Comparison of ENCODE assay signal across 22 cellular contexts in genomic region chr4:177489847-177490246, GRCh38. TPM values are rescaled to one million over a fixed set of nuclear protein-coding genes. Genes with fewer than 3 reads are reported as not detected.
DNase-seq lines count a peak whose midpoint lies in the region; ATAC-seq, FAIRE-seq and TF ChIP-seq lines count a peak whose summit lies in the region.
"Had no signal": no experiment of that assay in that cellular context is flagged by ENCODE, and none has a peak within 500 bp of the region (broad histone marks: within the 10 kb centered on the region; RNA-seq: fewer than 3 reads in every experiment).

No MANE protein-coding gene starts in this region.

- RAD21 ChIA-PET in GM12878 (lab: Charles Lee; ENCODE audit: unreplicated experiment) = no interaction called here

- H2BK5ac ChIP-seq in mesenchymal stem cell (ENCODE audit: low read depth, low read length, poor library complexity, severe bottlenecking) = no peak overlapping the region

- no peak overlapping the region for H4K8ac ChIP-seq in mesenchymal stem cell (ENCODE audit: low read length)

- no peak for TF ChIP-seq CTCF in GM12878 (IDR thresholded peaks at IDR 0.05 in 2 of 3, conservative IDR thresholded peaks at IDR 0.05 in 1 of 3; ENCODE audit: control insufficient read depth in 2 of 3, extremely low read depth in 1 of 3, insufficient read depth in 1 of 3, low read depth in 3 of 3, low read length in 3 of 3)

- no peak for TF ChIP-seq POLR2A in GM12878 (IDR thresholded peaks at IDR 0.05; ENCODE audit: low read depth, low read length)

- H3K9me3 ChIP-seq in GM12878 (replicated peaks; ENCODE audit: control insufficient read depth, insufficient read depth, low read length) = no peaks in the 10 kb centered on the region
- H3K9me3 ChIP-seq in mesenchymal stem cell (ENCODE audit: control insufficient read depth, low read length) = no peaks in the 10 kb centered on the region
- H3K9me3 ChIP-seq: mucosa of descending colon, sigmoid colon, SJSA1 had no signal

- H3K18ac ChIP-seq in mesenchymal stem cell (ENCODE audit: low read depth in 1 of 2, low read length in 2 of 2) = no peak overlapping the region

- SMC1A ChIA-PET in GM12878 (lab: Charles Lee; ENCODE audit: uncharacterized antibody, unreplicated experiment) = interaction anchor here (1.2 kb wide), 1 partner anchor 9 kb away, joined by 3 read pairs; no protein-coding TSS in a partner anchor

- no peak overlapping the region for H2AK5ac ChIP-seq in mesenchymal stem cell (ENCODE audit: low read length, severe bottlenecking)

- no peak overlapping the region for H2BK15ac ChIP-seq in mesenchymal stem cell (ENCODE audit: low read depth, poor library complexity, severe bottlenecking)

- no peak for TF ChIP-seq RAD21 in GM12878 (IDR thresholded peaks at IDR 0.05; ENCODE audit: insufficient read depth, low read depth, low read length)

- H4K20me1 ChIP-seq in GM12878 (ENCODE audit: control insufficient read depth, insufficient read depth) = no peaks in the 10 kb centered on the region

- CTCF ChIA-PET in GM12878 (lab: Yijun Ruan, JAX) = interaction anchor here (1.0 kb wide), 1 partner anchor 9 kb away, joined by 3 read pairs; no protein-coding TSS in a partner anchor

- H2BK120ac ChIP-seq in mesenchymal stem cell (ENCODE audit: low read depth, low read length) = peak overlapping the region; percentile 54

- DNase-seq in EH (ENCODE audit: low read depth) (peak; percentile 75), GM12878 (ENCODE audit: low read depth, low spot score) (no peak), mesenchymal stem cell (peak; percentile 19), GF-D8 (lab: John Stamatoyannopoulos, UW) (no peak), posterior cingulate gyrus (no peak)
- DNase-seq in activated CD4-positive, alpha-beta T cell treated with anti-CD3 and anti-CD28 coated beads for 48 hours = no peak
- DNase-seq: activated CD4-positive, alpha-beta memory T cell treated with anti-CD3 and anti-CD28 coated beads for 36 hours; activated effector memory CD4-positive, alpha-beta T cell treated with Interleukin-2 at 50 U/mL for 16 hours; central memory CD4-positive, alpha-beta T cell; dorsolateral prefrontal cortex; hippocampal formation; mucosa of descending colon; NCI-H1436; NCI-H510A treated with DMSO at 0.1 percent for 48 hours; sigmoid colon; T-helper 17 cell; WERI-Rb-1 had no signal

- no peak overlapping the region for H3K4me2 ChIP-seq in GM12878 (ENCODE audit: control insufficient read depth, insufficient read depth)
- H3K4me2 ChIP-seq in mesenchymal stem cell (ENCODE audit: low read length, poor library complexity, severe bottlenecking) = no peak overlapping the region

- POLR2A ChIA-PET in GM12878 (lab: Charles Lee) = no interaction called here

- no peak overlapping the region for H3K14ac ChIP-seq in mesenchymal stem cell (ENCODE audit: low read length in 2 of 2)

- intact Hi-C loops in GM12878 (cut with micrococcal nuclease; ENCODE audit: unreplicated experiment) = no loop called here
- intact Hi-C loops in posterior cingulate gyrus (cut with DNase I) = no loop called here

- ATAC-seq in HG03378 (IDR thresholded peaks at IDR 0.05; ENCODE audit: unreplicated experiment) (peak; percentile 40), GM12878 (peak; percentile 61)
- ATAC-seq: mucosa of descending colon, Panc1, T-helper 17 cell had no signal

- H3K23ac ChIP-seq in mesenchymal stem cell (ENCODE audit: low read length in 2 of 2) = no peak overlapping the region

- no peaks in the 10 kb centered on the region for H3K4me1 ChIP-seq in GM12878 (ENCODE audit: control insufficient read depth, insufficient read depth, low read length)
- no peaks in the 10 kb centered on the region for H3K4me1 ChIP-seq in mesenchymal stem cell (ENCODE audit: control insufficient read depth, insufficient read depth, low read depth, low read length)
- H3K4me1 ChIP-seq: sigmoid colon had no signal

- H2AFZ ChIP-seq in GM12878 (ENCODE audit: control insufficient read depth, low read depth, low read length) (no peak overlapping the region), mesenchymal stem cell (ENCODE audit: low read depth, low read length) (no peak overlapping the region)

- H3K79me1 ChIP-seq in mesenchymal stem cell (replicated peaks; ENCODE audit: low read length, poor library complexity, severe bottlenecking) = no peaks in the 10 kb centered on the region

- H3K79me2 ChIP-seq in GM12878 (ENCODE audit: control insufficient read depth, insufficient read depth, low read length) = no peaks in the 10 kb centered on the region

- no peak overlapping the region for H3K9ac ChIP-seq in GM12878 (ENCODE audit: control insufficient read depth, insufficient read depth, low read length)
- no peak overlapping the region for H3K9ac ChIP-seq in mesenchymal stem cell (ENCODE audit: low read length)

- no TSS peak for BruUV-seq in GM12878 (replicated peaks; lab: Mats Ljungman, UMichigan)

- H3K27me3 ChIP-seq in GM12878 (replicated peaks in 1 of 2; ENCODE audit: control insufficient read depth in 2 of 2, insufficient read depth in 2 of 2, low read length in 1 of 2) = no peaks in the 10 kb centered on the region
- H3K27me3 ChIP-seq in mesenchymal stem cell (ENCODE audit: control insufficient read depth in 1 of 2, insufficient read depth in 1 of 2, low read length in 2 of 2) = no peaks in the 10 kb centered on the region
- H3K27me3 ChIP-seq: dorsolateral prefrontal cortex, sigmoid colon, SJSA1 had no signal

- H3K36me3 ChIP-seq in GM12878 (ENCODE audit: control insufficient read depth in 2 of 2, insufficient read depth in 2 of 2, low read length in 1 of 2) = no peaks in the 10 kb centered on the region
- H3K36me3 ChIP-seq in mesenchymal stem cell (ENCODE audit: control insufficient read depth in 1 of 2, insufficient read depth in 2 of 2, low read depth in 1 of 2, low read length in 2 of 2) = no peaks in the 10 kb centered on the region
- H3K36me3 ChIP-seq: sigmoid colon, SJSA1, WERI-Rb-1 had no signal

- no peak overlapping the region for H2BK12ac ChIP-seq in mesenchymal stem cell (ENCODE audit: low read length in 2 of 2)

- no peak overlapping the region for H4K91ac ChIP-seq in mesenchymal stem cell (ENCODE audit: low read length)

- WGBS in GM12878 (ENCODE audit: insufficient coverage, insufficient replicate concordance, low lambda C conversion rate, missing lambda C conversion rate) = 0% methylated on average over 1 of the region's 1 CpG
- 100% methylated on average over 1 of the region's 1 CpG for WGBS in mesenchymal stem cell

- in situ Hi-C loops in GM12878 (cut with MboI) = no loop called here

- H3K27ac ChIP-seq in GM12878 (ENCODE audit: control insufficient read depth, insufficient read depth) (no peak overlapping the region), mesenchymal stem cell (ENCODE audit: low read length, poor library complexity, severe bottlenecking) (no peak overlapping the region)
- H3K27ac ChIP-seq: dorsolateral prefrontal cortex, sigmoid colon, SJSA1, WERI-Rb-1 had no signal

- no peak overlapping the region for H3K4ac ChIP-seq in mesenchymal stem cell (ENCODE audit: low read depth in 1 of 2, low read length in 2 of 2)

- no peak overlapping the region for H3K4me3 ChIP-seq in GM12878
- no peak overlapping the region for H3K4me3 ChIP-seq in mesenchymal stem cell (ENCODE audit: insufficient read depth in 1 of 2, low read depth in 1 of 2, low read length in 2 of 2)
- H3K4me3 ChIP-seq: dorsolateral prefrontal cortex, mucosa of descending colon, sigmoid colon, SJSA1 had no signal

- TF ChIP-seq EP300 in GM12878 (IDR thresholded peaks at IDR 0.05; ENCODE audit: borderline replicate concordance in 1 of 2, control insufficient read depth in 1 of 2, low read depth in 2 of 2, low read length in 2 of 2) = no peak

- FAIRE-seq in GM12878 (lab: Jason Lieb, UNC) = no peak
- FAIRE-seq: endothelial cell of umbilical vein, frontal cortex had no signal

TF ChIP-seq in GM12878, 131 proteins besides CTCF, POLR2A, EP300 and RAD21 (continues in another document):
- TF ChIP-seq PAX5 (IDR thresholded peaks at IDR 0.05; ENCODE audit: borderline replicate concordance, low read depth, low read length) (no peak), USF1 (IDR thresholded peaks at IDR 0.05; ENCODE audit: borderline replicate concordance, extremely low read length, insufficient read depth, low read depth, low read length) (no peak), TCF12 (IDR thresholded peaks at IDR 0.05; ENCODE audit: low read depth, low read length) (no peak), E2F4 (IDR thresholded peaks at IDR 0.05; ENCODE audit: low read depth, low read length) (no peak)

RNA-seq across cellular contexts. Expression of gene AGA, which starts 47.6 kb away (rescaled TPM):
- total RNA-seq in GM12878 (2013; cell fraction: nucleolus; rRNA removed) = 31.1 and 35.8 TPM in 2 replicates
- 23.0 and 28.9 TPM in 2 replicates for total RNA-seq in GM12878 (2014; rRNA removed)
- 35.2 and 35.5 TPM in 2 replicates for total RNA-seq in GM12878 (2014; rRNA removed; fragmentation: Illumina TruSeq; extraction: Trizol)
- 18.9 and 19.1 TPM in 2 replicates for total RNA-seq in GM12878 (2021)
- 10.0 TPM for polyA plus RNA-seq in GM12878 (2011; ENCODE audit: low read depth)
- 22.5 and 28.7 TPM in 2 replicates for polyA plus RNA-seq in GM12878 (2011; rRNA removed)
- polyA plus RNA-seq in GM12878 (2011; cell fraction: cytosol; rRNA removed) = 18.7 and 21.6 TPM in 2 replicates
- 22.5 and 24.1 TPM in 2 replicates for polyA plus RNA-seq in GM12878 (2011; cell fraction: nucleus; rRNA removed)
- 14.4 and 17.6 TPM in 2 replicates for polyA plus RNA-seq in GM12878 (2012)
- 37.1 and 39.6 TPM in 2 replicates for polyA plus RNA-seq in GM12878 (2014; fragmentation: Illumina TruSeq; extraction: Trizol)
- 10 to 100 TPM; 27.4 to 37.6 TPM for polyA plus RNA-seq in GM12878 (2014; fragmentation: Nextera tagmentation; extraction: Ambion mirVana)
- polyA plus RNA-seq in GM12878 (2014; rRNA removed) = 17.1 and 20.7 TPM in 2 replicates
- 10 to 100 TPM; 23.1 to 25.8 TPM for polyA plus RNA-seq in GM12878 (2016; fragmentation: Nextera tagmentation; extraction: Ambion mirVana)
- 16.0 and 17.2 TPM in 2 replicates for polyA minus RNA-seq in GM12878 (2011; rRNA and poly(A)+ RNA removed)
- 11.2 and 15.0 TPM in 2 replicates for polyA minus RNA-seq in GM12878 (2011; cell fraction: cytosol; rRNA and poly(A)+ RNA removed)
- polyA minus RNA-seq in GM12878 (2011; cell fraction: nucleus; rRNA and poly(A)+ RNA removed) = 6.5 and 10.7 TPM in 2 replicates
- polyA plus RNA-seq in mesenchymal stem cell (2013, experiment 1 of 2) = 19.6 TPM
- polyA plus RNA-seq in mesenchymal stem cell (2013, experiment 2 of 2) = 18.2 TPM

Comparison
In these comparisons a context has a peak if more than half of its experiments do, and no peak if none do; other contexts are left out.
1. DNase-seq: peak in EH (single experiment) and mesenchymal stem cell (single experiment); none in GM12878 (single experiment), activated CD4-positive, alpha-beta T cell treated with anti-CD3 and anti-CD28 coated beads for 48 hours (single experiment), GF-D8 (single experiment) and posterior cingulate gyrus (0 of 10).